ENCODE assay signal across 8 cellular contexts in the genomic region with DNA sequence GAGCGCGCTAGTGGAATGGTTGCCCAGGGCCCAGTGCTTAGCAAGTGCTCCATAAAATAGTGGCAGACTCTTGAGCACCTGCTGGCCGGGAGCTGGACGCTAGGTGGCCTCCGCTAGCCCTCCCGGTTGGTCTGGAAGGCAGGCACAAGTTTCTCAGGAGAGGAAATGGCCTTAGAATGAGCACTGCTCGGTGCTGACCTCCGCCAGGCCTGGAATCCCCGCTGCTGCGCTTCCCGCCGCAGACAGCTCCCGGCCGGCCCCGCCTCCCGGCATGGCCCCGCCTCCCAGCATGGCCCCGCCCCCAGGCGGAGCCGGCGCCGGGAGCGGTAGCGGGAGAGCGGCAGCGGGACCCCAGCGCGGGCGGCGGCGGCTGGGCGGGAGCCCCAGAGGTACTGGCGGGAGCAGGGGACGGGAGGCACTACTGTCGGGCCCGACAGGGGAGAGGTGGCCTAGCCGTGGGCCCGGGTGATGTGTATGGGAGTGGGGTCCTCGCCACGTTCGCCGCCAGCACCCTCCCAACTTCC. TPM values are rescaled to one million over a fixed set of nuclear protein-coding genes. Genes with fewer than 3 reads are reported as not detected.
A peak's percentile ranks its signal among the peaks of the same experiment; 100 is the strongest.
DNase-seq lines count a peak whose midpoint lies in the region; TF ChIP-seq lines count a peak whose summit lies in the region.

A gene with protein sequence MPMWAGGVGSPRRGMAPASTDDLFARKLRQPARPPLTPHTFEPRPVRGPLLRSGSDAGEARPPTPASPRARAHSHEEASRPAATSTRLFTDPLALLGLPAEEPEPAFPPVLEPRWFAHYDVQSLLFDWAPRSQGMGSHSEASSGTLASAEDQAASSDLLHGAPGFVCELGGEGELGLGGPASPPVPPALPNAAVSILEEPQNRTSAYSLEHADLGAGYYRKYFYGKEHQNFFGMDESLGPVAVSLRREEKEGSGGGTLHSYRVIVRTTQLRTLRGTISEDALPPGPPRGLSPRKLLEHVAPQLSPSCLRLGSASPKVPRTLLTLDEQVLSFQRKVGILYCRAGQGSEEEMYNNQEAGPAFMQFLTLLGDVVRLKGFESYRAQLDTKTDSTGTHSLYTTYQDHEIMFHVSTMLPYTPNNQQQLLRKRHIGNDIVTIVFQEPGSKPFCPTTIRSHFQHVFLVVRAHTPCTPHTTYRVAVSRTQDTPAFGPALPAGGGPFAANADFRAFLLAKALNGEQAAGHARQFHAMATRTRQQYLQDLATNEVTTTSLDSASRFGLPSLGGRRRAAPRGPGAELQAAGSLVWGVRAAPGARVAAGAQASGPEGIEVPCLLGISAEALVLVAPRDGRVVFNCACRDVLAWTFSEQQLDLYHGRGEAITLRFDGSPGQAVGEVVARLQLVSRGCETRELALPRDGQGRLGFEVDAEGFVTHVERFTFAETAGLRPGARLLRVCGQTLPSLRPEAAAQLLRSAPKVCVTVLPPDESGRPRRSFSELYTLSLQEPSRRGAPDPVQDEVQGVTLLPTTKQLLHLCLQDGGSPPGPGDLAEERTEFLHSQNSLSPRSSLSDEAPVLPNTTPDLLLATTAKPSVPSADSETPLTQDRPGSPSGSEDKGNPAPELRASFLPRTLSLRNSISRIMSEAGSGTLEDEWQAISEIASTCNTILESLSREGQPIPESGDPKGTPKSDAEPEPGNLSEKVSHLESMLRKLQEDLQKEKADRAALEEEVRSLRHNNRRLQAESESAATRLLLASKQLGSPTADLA (plus strand): TSS at position 308 of the 524 bp plus-strand sequence. CDS start 2,821 bp downstream, outside the sequence.

- TF ChIP-seq POLR2A in NB4 (IDR thresholded peaks at IDR 0.05; ENCODE audit: extremely low read depth, insufficient read length) = peak; percentile 64
- TF ChIP-seq POLR2A in breast epithelium (IDR thresholded peaks at IDR 0.05) = no peak

- H3K4me3 ChIP-seq in NB4 (ENCODE audit: low read depth, low read length) (peak within 1 kb of the TSS; percentile 69), breast epithelium (peak within 1 kb of the TSS; percentile 77 to 90 (median 78)), iPS-20b (ENCODE audit: low read length) (peak within 1 kb of the TSS; percentile 72), skeletal muscle satellite cell (ENCODE audit: low read length) (peak within 1 kb of the TSS; percentile 78)

- H3K27me3 ChIP-seq in breast epithelium (no peaks in the 10 kb centered on the region), iPS-20b (ENCODE audit: insufficient read depth, low read length) (no peaks in the 10 kb centered on the region), skeletal muscle satellite cell (ENCODE audit: control insufficient read depth, insufficient read depth, low read length) (no peaks in the 10 kb centered on the region)

- H3K9me3 ChIP-seq in breast epithelium = no peaks in the 10 kb centered on the region
- H3K9me3 ChIP-seq in iPS-20b (ENCODE audit: insufficient read depth, low read depth, low read length) = no peaks in the 10 kb centered on the region
- H3K9me3 ChIP-seq in skeletal muscle satellite cell (replicated peaks; ENCODE audit: low read length) = no peaks in the 10 kb centered on the region

- peak within 1 kb of the TSS; percentile 73 for H3K27ac ChIP-seq in VCaP
- H3K27ac ChIP-seq in breast epithelium = peak within 1 kb of the TSS; percentile 80 to 95
- H3K27ac ChIP-seq in iPS-20b (ENCODE audit: low read length) = peak within 1 kb of the TSS; percentile 58

- H3K4me2 ChIP-seq in skeletal muscle satellite cell (ENCODE audit: low read length) = peak within 1 kb of the TSS; percentile 85

- TF ChIP-seq CTCF in NB4 (IDR thresholded peaks at IDR 0.05; ENCODE audit: low read depth, low read length) = peak; percentile 33
- TF ChIP-seq CTCF in VCaP (conservative IDR thresholded peaks at IDR 0.05) = peak; percentile 72
- peak in 2 of 3 donors; percentile 13 to 32 for TF ChIP-seq CTCF in breast epithelium (IDR thresholded peaks at IDR 0.05)

- H3K36me3 ChIP-seq in breast epithelium = peaks cover 6% of the 10 kb centered on the region
- H3K36me3 ChIP-seq in iPS-20b (ENCODE audit: insufficient read depth, low read depth, low read length) = peaks cover 31% of the 10 kb centered on the region
- peaks cover 53% of the 10 kb centered on the region for H3K36me3 ChIP-seq in skeletal muscle satellite cell (ENCODE audit: insufficient read depth, low read length)

- intact Hi-C loops in breast epithelium (cut with DNase I; ENCODE audit: low total_unique reads) = no loop called here

- H3K4me1 ChIP-seq in breast epithelium (peaks cover 8 to 12% of the 10 kb centered on the region in 2 donors), iPS-20b (ENCODE audit: insufficient read depth, low read length) (peaks cover 11% of the 10 kb centered on the region; the same call in 1 of the 2 replicates), skeletal muscle satellite cell (ENCODE audit: control insufficient read depth, insufficient read depth, low read length) (peaks cover 19% of the 10 kb centered on the region)

- H3K9ac ChIP-seq in iPS-20b (ENCODE audit: low read depth, low read length) (peak within 1 kb of the TSS; percentile 78), skeletal muscle satellite cell (ENCODE audit: low read depth, low read length) (peak within 1 kb of the TSS; percentile 80)

- DNase-seq in EH (ENCODE audit: low read depth) (peak; percentile 96), H4 (ENCODE audit: low spot score) (peak; percentile 89), NB4 (ENCODE audit: low read depth) (peak; percentile 89), breast epithelium (ENCODE audit: low spot score in 2 of 2) (no peak), NCI-H187 treated with DMSO at 0.1 percent for 48 hours (lab: John Stamatoyannopoulos, UW) (no peak)

RNA-seq across cellular contexts. Expression of the gene that starts here (rescaled TPM):
- total RNA-seq in H4 (2014; rRNA removed; shearing (Covaris generic)) = 11.3 and 18.4 TPM in 2 replicates
- total RNA-seq in breast epithelium = 10 to 100 TPM; 18.2 to 27.9 (median 25.5) TPM
- 19.2 and 19.3 TPM in 2 replicates for total RNA-seq in skeletal muscle satellite cell (2012; rRNA removed)

Comparison
In these comparisons a context has a peak if more than half of its experiments do, and no peak if none do; other contexts are left out.
1. DNase-seq: peak in EH (single experiment), H4 (single experiment) and NB4 (single experiment); none in breast epithelium (0 of 2) and NCI-H187 treated with DMSO at 0.1 percent for 48 hours (single experiment).
2. Peak in every context shown above with its lines, with median percentiles within 50 percentile points of each other: H3K4me3 ChIP-seq, CTCF ChIP-seq and H3K27ac ChIP-seq.